ENCODE assay signal across 10 cellular contexts in the genomic region with DNA sequence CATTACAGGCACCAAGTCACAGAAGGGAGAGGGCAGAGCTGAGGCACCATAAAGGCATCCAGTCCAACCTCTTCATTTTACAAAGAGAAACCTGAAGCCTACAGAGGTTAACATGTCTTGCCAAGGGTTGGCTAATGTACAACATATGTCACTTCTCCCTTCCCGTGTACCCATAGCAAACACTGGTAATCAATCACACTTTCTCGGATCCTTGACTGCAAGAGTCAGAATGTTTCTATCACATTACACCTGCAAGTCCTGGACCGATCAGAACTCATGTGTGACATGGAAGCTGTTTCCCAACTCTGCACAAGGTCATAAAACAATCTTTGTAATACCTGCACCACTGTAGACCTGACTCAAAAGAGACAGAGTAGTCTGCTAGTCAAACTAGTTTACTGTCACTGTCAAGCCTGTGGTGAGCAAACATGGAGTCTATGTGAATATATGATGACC. TPM values are rescaled to one million over a fixed set of nuclear protein-coding genes. Genes with fewer than 3 reads are reported as not detected.
DNase-seq lines count a peak whose midpoint lies in the region; ATAC-seq, FAIRE-seq and TF ChIP-seq lines count a peak whose summit lies in the region.
"Had no signal": no experiment of that assay in that cellular context is flagged by ENCODE, and none has a peak within 500 bp of the region (broad histone marks: within the 10 kb centered on the region; RNA-seq: fewer than 3 reads in every experiment).

No MANE protein-coding gene starts in this region.

- in situ Hi-C loops in GM13976 (cut with MboI; ENCODE audit: low sequenced_read_pairs, unreplicated experiment) = loop anchor here (5.0 kb wide), 1 partner anchor 97 kb away; no protein-coding TSS in a partner anchor

- no peaks in the 10 kb centered on the region for H3K9me3 ChIP-seq in CD4-positive, alpha-beta memory T cell (ENCODE audit: control insufficient read depth in 1 of 2, low read length in 2 of 2)
- H3K9me3 ChIP-seq in right cardiac atrium (ENCODE audit: control insufficient read depth, low read length) = no peaks in the 10 kb centered on the region

- FAIRE-seq in D721Med (lab: Jason Lieb, UNC) = no peak

- TF ChIP-seq CTCF in D721Med (IDR thresholded peaks at IDR 0.05; ENCODE audit: insufficient read depth, missing control alignments) (no peak), GM13976 (IDR thresholded peaks at IDR 0.05; ENCODE audit: borderline replicate concordance, control extremely low read depth, extremely low read depth, insufficient read depth, missing control alignments) (no peak)

- DNase-seq in CD4-positive, alpha-beta memory T cell = peak in 1 of 5 donors; percentile 34
- DNase-seq in activated naive CD8-positive, alpha-beta T cell treated with anti-CD3 and anti-CD28 coated beads, Interleukin-2, amount 50 U/mL, for 24 hours = no peak
- no peak for DNase-seq in NCI-H2227 treated with DMSO at 0.1 percent for 48 hours (lab: John Stamatoyannopoulos, UW)
- no peak for DNase-seq in D721Med (ENCODE audit: insufficient read length, low spot score)
- no peak for DNase-seq in right cardiac atrium
- DNase-seq in GM13976 (ENCODE audit: low spot score) = no peak
- DNase-seq: IMR-90 had no signal

- H3K4me1 ChIP-seq in CD4-positive, alpha-beta memory T cell (ENCODE audit: insufficient read depth, low read length) = peaks cover 87% of the 10 kb centered on the region
- peaks cover 11% of the 10 kb centered on the region for H3K4me1 ChIP-seq in right cardiac atrium (ENCODE audit: control insufficient read depth, insufficient read depth, low read length)

- peaks cover 65 to 92% (median 71%) of the 10 kb centered on the region in 4 donors for H3K4me1 Mint-ChIP-seq in CD4-positive, alpha-beta memory T cell
- H3K4me1 Mint-ChIP-seq in activated naive CD8-positive, alpha-beta T cell treated with anti-CD3 and anti-CD28 coated beads, Interleukin-2, amount 50 U/mL, for 24 hours = peaks cover 92% of the 10 kb centered on the region

- no peaks in the 10 kb centered on the region for H3K27me3 ChIP-seq in CD4-positive, alpha-beta memory T cell (ENCODE audit: insufficient read depth, low read length)
- no peaks in the 10 kb centered on the region for H3K27me3 ChIP-seq in right cardiac atrium (ENCODE audit: control insufficient read depth, insufficient read depth)

- H3K4me3 Mint-ChIP-seq in CD4-positive, alpha-beta memory T cell = peak overlapping the region; percentile 82 to 97 (median 95)
- H3K4me3 Mint-ChIP-seq in activated naive CD8-positive, alpha-beta T cell treated with anti-CD3 and anti-CD28 coated beads, Interleukin-2, amount 50 U/mL, for 24 hours = peak overlapping the region; percentile 89

- 80% methylated on average over 3 of the region's 3 CpGs for WGBS in right cardiac atrium

- peaks cover 32 to 55% of the 10 kb centered on the region in 2 donors for H3K36me3 Mint-ChIP-seq in CD4-positive, alpha-beta memory T cell
- peaks cover 45% of the 10 kb centered on the region for H3K36me3 Mint-ChIP-seq in activated naive CD8-positive, alpha-beta T cell treated with anti-CD3 and anti-CD28 coated beads, Interleukin-2, amount 50 U/mL, for 24 hours (ENCODE audit: low read depth)

- intact Hi-C loops in CD4-positive, alpha-beta memory T cell (cut with micrococcal nuclease) = loop anchor here (1.0 kb wide), 1 partner anchor 10 kb away; no protein-coding TSS in a partner anchor
- intact Hi-C loops in right cardiac atrium (cut with DNase I) = loop anchor here in 1 of 4 donors (5.0 kb wide), 1 partner anchor 117 kb away; no protein-coding TSS in a partner anchor

- H3K4me3 ChIP-seq in CD4-positive, alpha-beta memory T cell (ENCODE audit: low read length in 2 of 2) = peak overlapping the region; percentile 0 to 43
- H3K4me3 ChIP-seq in right cardiac atrium (ENCODE audit: low read length) = no peak overlapping the region
- H3K4me3 ChIP-seq: lung had no signal

- no peaks in the 10 kb centered on the region for H3K27me3 Mint-ChIP-seq in CD4-positive, alpha-beta memory T cell
- H3K27me3 Mint-ChIP-seq in activated naive CD8-positive, alpha-beta T cell treated with anti-CD3 and anti-CD28 coated beads, Interleukin-2, amount 50 U/mL, for 24 hours = no peaks in the 10 kb centered on the region

- ATAC-seq in GM19025 (IDR thresholded peaks at IDR 0.05; ENCODE audit: low read depth, unreplicated experiment) = peak; percentile 41
- ATAC-seq in HG03280 (IDR thresholded peaks at IDR 0.05; ENCODE audit: unreplicated experiment) = peak; percentile 45
- peak; percentile 45 for ATAC-seq in activated naive CD8-positive, alpha-beta T cell treated with anti-CD3 and anti-CD28 coated beads, Interleukin-2, amount 50 U/mL, for 24 hours
- ATAC-seq in right cardiac atrium = no peak

- H3K36me3 ChIP-seq in CD4-positive, alpha-beta memory T cell (ENCODE audit: insufficient read depth, low read length) = peaks cover 11% of the 10 kb centered on the region

- POLR2A ChIA-PET in CD4-positive, alpha-beta memory T cell (lab: Charles Lee; ENCODE audit: partially characterized antibody) = interaction anchor here (0.8 to 20.5 kb wide), 13 partner anchors 8 to 191 kb away, joined by 3 to 1065 read pairs (median 4); no protein-coding TSS in a partner anchor

- peak overlapping the region; percentile 64 for H3K27ac ChIP-seq in CD4-positive, alpha-beta memory T cell (ENCODE audit: low read depth, low read length)
- H3K27ac ChIP-seq in right cardiac atrium (ENCODE audit: low read length) = no peak overlapping the region

- CTCF ChIA-PET in CD4-positive, alpha-beta memory T cell (lab: Charles Lee; ENCODE audit: partially characterized antibody) = interaction anchor here (0.6 to 11.5 kb wide), 9 partner anchors 10 to 191 kb away, joined by 3 to 146 read pairs (median 5); no protein-coding TSS in a partner anchor

- no peaks in the 10 kb centered on the region for H3K9me3 Mint-ChIP-seq in CD4-positive, alpha-beta memory T cell
- no peaks in the 10 kb centered on the region for H3K9me3 Mint-ChIP-seq in activated naive CD8-positive, alpha-beta T cell treated with anti-CD3 and anti-CD28 coated beads, Interleukin-2, amount 50 U/mL, for 24 hours

- H3K27ac Mint-ChIP-seq in CD4-positive, alpha-beta memory T cell = peak overlapping the region; percentile 93 to 95 (median 94)
- peak overlapping the region; percentile 97 for H3K27ac Mint-ChIP-seq in activated naive CD8-positive, alpha-beta T cell treated with anti-CD3 and anti-CD28 coated beads, Interleukin-2, amount 50 U/mL, for 24 hours

RNA-seq across cellular contexts. Expression of gene ANKRD44, which starts 6.0 kb away (rescaled TPM):
- total RNA-seq in CD4-positive, alpha-beta memory T cell = 100 to 1,000 TPM; 229 to 248 TPM
- 10 to 100 TPM; 51.5 to 87.9 TPM for polyA plus RNA-seq in CD4-positive, alpha-beta memory T cell
- 10 to 100 TPM; 13.9 to 18.8 (median 14.5) TPM for total RNA-seq in right cardiac atrium
- 4.8 TPM for polyA plus RNA-seq in right cardiac atrium

Comparison
In these comparisons a context has a peak if more than half of its experiments do, and no peak if none do; other contexts are left out.
1. ATAC-seq: peak in GM19025 (single experiment), HG03280 (single experiment) and activated naive CD8-positive, alpha-beta T cell treated with anti-CD3 and anti-CD28 coated beads, Interleukin-2, amount 50 U/mL, for 24 hours (single experiment); none in right cardiac atrium (0 of 2).
2. RNA of gene ANKRD44, which starts 6.0 kb away (total RNA-seq): 229 to 248 TPM in CD4-positive, alpha-beta memory T cell; 13.9 to 18.8 TPM in right cardiac atrium; every median in the first group is over 10 times any median in the second.